34 cellular contexts compared by ENCODE assay signal in the genomic region with DNA sequence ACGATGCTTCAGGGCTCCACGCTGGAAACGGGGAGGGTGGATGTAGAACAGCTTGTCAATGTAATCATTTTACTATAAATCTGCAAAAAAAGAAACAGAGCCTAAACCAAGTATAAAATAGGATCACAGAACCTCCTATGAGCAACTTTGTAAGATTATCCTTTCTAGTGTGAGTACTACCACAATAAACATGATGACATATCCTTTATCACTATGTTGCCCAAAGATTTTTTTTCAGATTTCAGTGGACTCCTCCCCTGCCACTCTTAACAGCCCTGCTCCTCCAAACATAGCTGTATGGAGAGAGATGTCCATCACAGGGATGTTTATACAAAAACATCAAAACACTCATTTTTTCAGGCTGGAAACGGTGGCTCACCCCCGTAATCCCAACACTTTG.
"Had no signal": no experiment of that assay in that cellular context is flagged by ENCODE, and none has a peak within 500 bp of the region (broad histone marks: within the 10 kb centered on the region; RNA-seq: fewer than 3 reads in every experiment).

No MANE protein-coding gene starts in this region.

- H3K4me3 ChIP-seq: adrenal gland, body of pancreas, cardiac muscle cell, coronary artery, dorsolateral prefrontal cortex, esophagus muscularis mucosa, gastroesophageal sphincter had no signal

- H3K27ac Mint-ChIP-seq: activated CD4-positive, alpha-beta memory T cell treated with anti-CD3 and anti-CD28 coated beads for 36 hours; activated CD4-positive, alpha-beta T cell treated with anti-CD3 and anti-CD28 coated beads for 36 hours; activated CD4-positive, alpha-beta T cell treated with anti-CD3 and anti-CD28 coated beads, Interleukin-2, amount 10 ng/mL, durations not matched to agents 24 days and 14 days; activated CD8-positive, alpha-beta memory T cell treated with anti-CD3 and anti-CD28 coated beads, Interleukin-2, amount 10 ng/mL, durations not matched to agents 7 days and 5 days; activated CD8-positive, alpha-beta T cell treated with anti-CD3 and anti-CD28 coated beads, Interleukin-2, amount 10 ng/mL, durations not matched to agents 7 days and 5 days; activated naive CD4-positive, alpha-beta T cell treated with anti-CD3 and anti-CD28 coated beads for 36 hours; activated naive CD4-positive, alpha-beta T cell treated with anti-CD3 and anti-CD28 coated beads, Interleukin-2, amount 50 U/mL, for 24 hours; activated naive CD8-positive, alpha-beta T cell treated with anti-CD3 and anti-CD28 coated beads for 36 hours; activated naive CD8-positive, alpha-beta T cell treated with anti-CD3 and anti-CD28 coated beads, Interleukin-2, amount 50 U/mL, for 24 hours; activated T-helper 1 cell treated with anti-CD3 and anti-CD28 coated beads, Interleukin-12 subunit alpha, Interleukin-12 subunit beta, Interleukin-2, Interleukin-4 antibody, amounts not matched to agents 30 ng/mL and 10 ng/mL and 1 ng/mL, durations not matched to agents 14 hours and 24 hours and 36 hours; activated T-helper 2 cell treated with anti-CD3 and anti-CD28 coated beads, Interferon-gamma antibody, Interleukin-2, Interleukin-4, amounts not matched to agents 10 μg/mL and 5 μg/mL and 100 μg/mL, durations not matched to agents 14 hours and 24 hours and 36 hours; dendritic cell treated with granulocyte-macrophage colony-stimulating factor and Interleukin-4, amounts not matched to agents 40 ng/mL and 50 ng/mL, for 4 days; endodermal cell had no signal

- H3K36me3 Mint-ChIP-seq: activated CD4-positive, alpha-beta memory T cell treated with anti-CD3 and anti-CD28 coated beads for 36 hours had no signal

- H3K4me1 Mint-ChIP-seq: activated CD4-positive, alpha-beta T cell treated with anti-CD3 and anti-CD28 coated beads for 36 hours; activated CD4-positive, alpha-beta T cell treated with anti-CD3 and anti-CD28 coated beads, Interleukin-2, amount 10 ng/mL, durations not matched to agents 24 days and 14 days; activated CD8-positive, alpha-beta memory T cell treated with anti-CD3 and anti-CD28 coated beads, Interleukin-2, amount 10 ng/mL, durations not matched to agents 7 days and 5 days; activated naive CD4-positive, alpha-beta T cell treated with anti-CD3 and anti-CD28 coated beads, Interleukin-2, amount 50 U/mL, for 24 hours; activated naive CD8-positive, alpha-beta T cell treated with anti-CD3 and anti-CD28 coated beads for 36 hours; activated naive CD8-positive, alpha-beta T cell treated with anti-CD3 and anti-CD28 coated beads, Interleukin-2, amount 50 U/mL, for 24 hours had no signal

- H3K9me3 Mint-ChIP-seq: activated CD4-positive, alpha-beta memory T cell treated with anti-CD3 and anti-CD28 coated beads for 36 hours had no signal

- DNase-seq: activated CD4-positive, alpha-beta memory T cell treated with anti-CD3 and anti-CD28 coated beads for 36 hours; activated CD4-positive, alpha-beta T cell treated with anti-CD3 and anti-CD28 coated beads for 36 hours; activated CD4-positive, alpha-beta T cell treated with anti-CD3 and anti-CD28 coated beads, Interleukin-2, amount 10 ng/mL, durations not matched to agents 24 days and 14 days; activated CD4-positive, CD25-positive, alpha-beta regulatory T cell; activated CD4-positive, CD25-positive, alpha-beta regulatory T cell treated with anti-CD3 and anti-CD28 coated beads, Interleukin-2, amount 50 U/mL, for 72 hours; activated CD8-positive, alpha-beta memory T cell treated with anti-CD3 and anti-CD28 coated beads, Interleukin-2, amount 10 ng/mL, durations not matched to agents 7 days and 5 days; activated CD8-positive, alpha-beta memory T cell treated with anti-CD3 and anti-CD28 coated beads, Interleukin-2, amount 50 U/mL, for 4 hours; activated CD8-positive, alpha-beta T cell treated with anti-CD3 and anti-CD28 coated beads, Interleukin-2, amount 10 ng/mL, durations not matched to agents 7 days and 5 days; activated effector memory CD4-positive, alpha-beta T cell treated with anti-CD3 and anti-CD28 coated beads, Interleukin-2, amount 50 U/mL, for 16 hours; activated naive CD4-positive, alpha-beta T cell treated with anti-CD3 and anti-CD28 coated beads for 36 hours; activated naive CD8-positive, alpha-beta T cell treated with anti-CD3 and anti-CD28 coated beads for 36 hours; activated naive CD8-positive, alpha-beta T cell treated with anti-CD3 and anti-CD28 coated beads, Interleukin-2, amount 50 U/mL, for 24 hours; activated T-cell treated with anti-CD3 and anti-CD28 coated beads, Interleukin-2, amount 50 U/mL, for 1 hour; activated T-cell treated with anti-CD3 and anti-CD28 coated beads, Interleukin-2, amount 50 U/mL, for 48 hours; adrenal gland; amygdala; aorta; body of pancreas; central memory CD4-positive, alpha-beta T cell; cerebellar nuclear complex; dorsolateral prefrontal cortex; effector memory CD4-positive, alpha-beta T cell; endodermal cell; erythroblast; T-helper 2 cell had no signal

- H3K36me3 ChIP-seq: adrenal gland, cardiac muscle cell, esophagus muscularis mucosa, gastroesophageal sphincter had no signal

- H3K4me1 ChIP-seq: adrenal gland, body of pancreas had no signal

- H3K4me3 Mint-ChIP-seq: activated CD4-positive, alpha-beta memory T cell treated with anti-CD3 and anti-CD28 coated beads for 36 hours; activated CD4-positive, alpha-beta T cell treated with anti-CD3 and anti-CD28 coated beads for 36 hours; activated CD4-positive, alpha-beta T cell treated with anti-CD3 and anti-CD28 coated beads, Interleukin-2, amount 10 ng/mL, durations not matched to agents 24 days and 14 days; activated CD8-positive, alpha-beta memory T cell treated with anti-CD3 and anti-CD28 coated beads, Interleukin-2, amount 10 ng/mL, durations not matched to agents 7 days and 5 days; activated CD8-positive, alpha-beta T cell treated with anti-CD3 and anti-CD28 coated beads, Interleukin-2, amount 10 ng/mL, durations not matched to agents 7 days and 5 days; activated naive CD4-positive, alpha-beta T cell treated with anti-CD3 and anti-CD28 coated beads for 36 hours; activated naive CD4-positive, alpha-beta T cell treated with anti-CD3 and anti-CD28 coated beads, Interleukin-2, amount 50 U/mL, for 24 hours; activated naive CD8-positive, alpha-beta T cell treated with anti-CD3 and anti-CD28 coated beads for 36 hours; activated naive CD8-positive, alpha-beta T cell treated with anti-CD3 and anti-CD28 coated beads, Interleukin-2, amount 50 U/mL, for 24 hours; activated T-helper 1 cell treated with anti-CD3 and anti-CD28 coated beads, Interleukin-12 subunit alpha, Interleukin-12 subunit beta, Interleukin-2, Interleukin-4 antibody, amounts not matched to agents 30 ng/mL and 10 ng/mL and 1 ng/mL, durations not matched to agents 14 hours and 24 hours and 36 hours; dendritic cell treated with granulocyte-macrophage colony-stimulating factor and Interleukin-4, amounts not matched to agents 40 ng/mL and 50 ng/mL, for 4 days; endodermal cell had no signal

- H3K27ac ChIP-seq: adrenal gland, body of pancreas, cardiac muscle cell, coronary artery, dorsolateral prefrontal cortex, esophagus muscularis mucosa, foreskin keratinocyte, gastroesophageal sphincter had no signal

- H3K9me3 ChIP-seq: adrenal gland, body of pancreas, esophagus muscularis mucosa, gastroesophageal sphincter had no signal

- H3K27me3 ChIP-seq: body of pancreas, cardiac muscle cell, foreskin keratinocyte had no signal
